ENCODE assay signal across 23 cellular contexts in genomic region chr20:11153819-11154218, GRCh38.
A peak's percentile ranks its signal among the peaks of the same experiment; 100 is the strongest.
DNase-seq lines count a peak whose midpoint lies in the region; ATAC-seq and TF ChIP-seq lines count a peak whose summit lies in the region.
"Had no signal": no experiment of that assay in that cellular context is flagged by ENCODE, and none has a peak within 500 bp of the region (broad histone marks: within the 10 kb centered on the region; RNA-seq: fewer than 3 reads in every experiment).

No MANE protein-coding gene starts in this region.

- H3K9me3 Mint-ChIP-seq in osteocyte (ENCODE audit: unreplicated experiment): no peaks in the 10 kb centered on the region

- peaks cover 45% of the 10 kb centered on the region for H3K4me1 Mint-ChIP-seq in osteocyte (ENCODE audit: unreplicated experiment)
- H3K4me1 Mint-ChIP-seq: naive thymus-derived CD4-positive, alpha-beta T cell had no signal

- no peak overlapping the region for H3K4me3 ChIP-seq in choroid plexus epithelial cell (ENCODE audit: low read depth, low read length)
- H3K4me3 ChIP-seq: HAP-1, K562, right atrium auricular region, stomach, transverse colon had no signal

- DNase-seq in AG20443 (ENCODE audit: low spot score) (peak; percentile 47), LHCN-M2 (ENCODE audit: low read depth) (peak; percentile 43), choroid plexus epithelial cell (ENCODE audit: low read depth) (peak; percentile 49), osteocyte (ENCODE audit: extremely low spot score, unreplicated experiment) (no peak), RPMI8226 (no peak), amygdala (lab: John Stamatoyannopoulos, UW) (no peak)
- no peak for DNase-seq in activated CD4-positive, alpha-beta T cell treated with anti-CD3 and anti-CD28 coated beads for 4 hours
- DNase-seq: activated CD8-positive, alpha-beta T cell treated with anti-CD3 and anti-CD28 coated beads, Interleukin-2, amount 10 ng/mL, durations not matched to agents 7 days and 5 days; activated naive CD4-positive, alpha-beta T cell; activated T-cell treated with anti-CD3 and anti-CD28 coated beads, Interleukin-2, amount 50 U/mL, for 1 hour; amniotic stem cell; CD4-positive, alpha-beta T cell; effector memory CD4-positive, alpha-beta T cell; naive thymus-derived CD4-positive, alpha-beta T cell; NCI-H1436 treated with DMSO at 0.1 percent for 48 hours; stomach; SW 1271; transverse colon had no signal

- TF ChIP-seq CTCF in choroid plexus epithelial cell (conservative IDR thresholded peaks at IDR 0.05; ENCODE audit: low read depth, low read length): no peak
- TF ChIP-seq CTCF in osteocyte (IDR thresholded peaks at IDR 0.05): no peak

- no peak overlapping the region for H3K4me3 Mint-ChIP-seq in osteocyte (ENCODE audit: unreplicated experiment)
- H3K4me3 Mint-ChIP-seq: activated CD8-positive, alpha-beta T cell treated with anti-CD3 and anti-CD28 coated beads, Interleukin-2, amount 10 ng/mL, durations not matched to agents 7 days and 5 days; CD4-positive, alpha-beta T cell; naive thymus-derived CD4-positive, alpha-beta T cell had no signal

- no peaks in the 10 kb centered on the region for H3K27me3 Mint-ChIP-seq in osteocyte (ENCODE audit: unreplicated experiment)
- H3K27me3 Mint-ChIP-seq: CD4-positive, alpha-beta T cell; naive thymus-derived CD4-positive, alpha-beta T cell had no signal

- peaks cover 2% of the 10 kb centered on the region for H3K36me3 Mint-ChIP-seq in osteocyte (ENCODE audit: unreplicated experiment)
- H3K36me3 Mint-ChIP-seq: naive thymus-derived CD4-positive, alpha-beta T cell had no signal

- H3K27ac Mint-ChIP-seq in osteocyte (ENCODE audit: unreplicated experiment): peak overlapping the region; percentile 92
- H3K27ac Mint-ChIP-seq: activated CD8-positive, alpha-beta T cell treated with anti-CD3 and anti-CD28 coated beads, Interleukin-2, amount 10 ng/mL, durations not matched to agents 7 days and 5 days; CD4-positive, alpha-beta T cell; naive thymus-derived CD4-positive, alpha-beta T cell had no signal

- ATAC-seq in GM19397 (IDR thresholded peaks at IDR 0.05; ENCODE audit: unreplicated experiment): no peak
- ATAC-seq: activated CD8-positive, alpha-beta T cell treated with anti-CD3 and anti-CD28 coated beads, Interleukin-2, amount 10 ng/mL, durations not matched to agents 7 days and 5 days; esophagus mucosa; K562; naive thymus-derived CD4-positive, alpha-beta T cell had no signal

Comparison
In these comparisons a context has a peak if more than half of its experiments do, and no peak if none do; other contexts are left out.
1. DNase-seq: peak in AG20443 (single experiment), LHCN-M2 (single experiment) and choroid plexus epithelial cell (single experiment); none in osteocyte (single experiment), RPMI8226 (single experiment), amygdala (0 of 56) and activated CD4-positive, alpha-beta T cell treated with anti-CD3 and anti-CD28 coated beads for 4 hours (0 of 2).